ENCODE assay signal across 8 cellular contexts in genomic region chr11:113690619-113691569, GRCh38. TPM values are rescaled to one million over a fixed set of nuclear protein-coding genes. Genes with fewer than 3 reads are reported as not detected.
DNase-seq lines count a peak whose midpoint lies in the region; ATAC-seq and TF ChIP-seq lines count a peak whose summit lies in the region.

No MANE protein-coding gene starts in this region.

- no peak overlapping the region for H3K4me3 ChIP-seq in Karpas-422 (ENCODE audit: low read length)
- no peak overlapping the region for H3K4me3 ChIP-seq in ascending aorta
- no peak overlapping the region for H3K4me3 ChIP-seq in lower lobe of right lung

- no peaks in the 10 kb centered on the region for H4K20me1 ChIP-seq in Karpas-422 (ENCODE audit: insufficient read depth, low read depth, low read length)

- H3K4me1 ChIP-seq in Karpas-422 (ENCODE audit: low read length) (peaks cover 2% of the 10 kb centered on the region), ascending aorta (no peaks in the 10 kb centered on the region), lower lobe of right lung (no peaks in the 10 kb centered on the region)

- H2AFZ ChIP-seq in Karpas-422 (ENCODE audit: low read length), result no peak overlapping the region

- intact Hi-C loops in ascending aorta (cut with DNase I) (no loop called here), lower lobe of right lung (cut with DNase I) (no loop called here)

- H3K9me3 ChIP-seq in Karpas-422 (ENCODE audit: low read length), result no peaks in the 10 kb centered on the region
- H3K9me3 ChIP-seq in ascending aorta, result no peaks in the 10 kb centered on the region
- H3K9me3 ChIP-seq in lower lobe of right lung, result no peaks in the 10 kb centered on the region

- TF ChIP-seq CTCF in ascending aorta (IDR thresholded peaks at IDR 0.05), result peak; percentile 12 to 30 (median 15)
- peak; percentile 30 for TF ChIP-seq CTCF in lower lobe of right lung (IDR thresholded peaks at IDR 0.05)

- ATAC-seq in lower lobe of right lung (peak; percentile 62 to 76), HG03159 (IDR thresholded peaks at IDR 0.05; ENCODE audit: unreplicated experiment) (no peak), HG02623 (IDR thresholded peaks at IDR 0.05; ENCODE audit: unreplicated experiment) (no peak)

- H3K36me3 ChIP-seq in Karpas-422 (ENCODE audit: insufficient read depth, low read length) (no peaks in the 10 kb centered on the region), ascending aorta (no peaks in the 10 kb centered on the region), lower lobe of right lung (no peaks in the 10 kb centered on the region)

- no peaks in the 10 kb centered on the region for H3K79me2 ChIP-seq in Karpas-422 (ENCODE audit: low read length)

- no peaks in the 10 kb centered on the region for H3K9me2 ChIP-seq in Karpas-422 (replicated peaks; ENCODE audit: insufficient read depth, low read length)

- H3K27ac ChIP-seq in Karpas-422 (ENCODE audit: low read length) (no peak overlapping the region), ascending aorta (no peak overlapping the region), lower lobe of right lung (no peak overlapping the region)

- H3K27me3 ChIP-seq in Karpas-422 (ENCODE audit: low read length), result no peaks in the 10 kb centered on the region
- H3K27me3 ChIP-seq in ascending aorta, result no peaks in the 10 kb centered on the region
- H3K27me3 ChIP-seq in lower lobe of right lung (ENCODE audit: low read depth), result no peaks in the 10 kb centered on the region

- DNase-seq in GM04503 (ENCODE audit: low read depth) (peak; percentile 34), Karpas-422 (peak; percentile 63), ascending aorta (ENCODE audit: low spot score in 2 of 2) (peak; percentile 16 to 70), lower lobe of right lung (peak; percentile 68), SHP77 (lab: John Stamatoyannopoulos, UW) (no peak), NCI-H2107 treated with DMSO at 0.1 percent for 48 hours (lab: John Stamatoyannopoulos, UW; ENCODE audit: unreplicated experiment) (no peak)

- no peak overlapping the region for H3K4me2 ChIP-seq in Karpas-422 (ENCODE audit: low read depth, low read length, poor library complexity, severe bottlenecking)

- no peak overlapping the region for H3K9ac ChIP-seq in Karpas-422 (ENCODE audit: low read length)

RNA-seq across cellular contexts. Expression of gene TMPRSS5, which starts 15.2 kb away (rescaled TPM):
- 0.19 TPM in 1 of 2 replicates, not detected in the other for total RNA-seq in Karpas-422 (2014; rRNA removed; shearing (Covaris generic); ENCODE audit: low replicate concordance)
- total RNA-seq in ascending aorta (not detected), lower lobe of right lung (1.1 TPM)

Comparison
In these comparisons a context has a peak if more than half of its experiments do, and no peak if none do; other contexts are left out.
1. DNase-seq: peak in GM04503 (single experiment), Karpas-422 (single experiment), ascending aorta (2 of 2) and lower lobe of right lung (single experiment); none in SHP77 (0 of 2) and NCI-H2107 treated with DMSO at 0.1 percent for 48 hours (single experiment).
2. ATAC-seq: peak in lower lobe of right lung (2 of 2); none in HG03159 (single experiment) and HG02623 (single experiment).